In the genomic region with DNA sequence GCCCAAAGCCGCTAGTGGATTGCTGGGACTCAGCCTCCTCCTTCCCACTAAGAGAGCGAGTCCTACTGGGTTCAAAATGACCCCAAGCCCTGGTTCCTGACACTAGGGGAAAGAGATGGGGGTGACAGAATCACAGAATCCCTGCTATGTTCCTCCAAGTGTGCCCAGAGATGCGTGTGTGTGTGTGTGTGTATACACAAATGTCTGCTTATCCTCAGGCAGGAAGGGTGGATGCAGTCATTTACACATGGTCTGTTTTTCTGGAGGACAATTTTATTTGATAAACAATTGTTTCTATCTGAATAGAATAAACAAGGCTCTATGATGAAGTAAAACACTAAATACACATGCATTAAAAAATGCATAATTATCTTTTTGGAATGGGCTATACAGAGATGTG, we compare ENCODE assay signal across 9 cellular contexts. TPM values are rescaled to one million over a fixed set of nuclear protein-coding genes. Genes with fewer than 3 reads are reported as not detected.
DNase-seq lines count a peak whose midpoint lies in the region; ATAC-seq, FAIRE-seq and TF ChIP-seq lines count a peak whose summit lies in the region.
"Had no signal": no experiment of that assay in that cellular context is flagged by ENCODE, and none has a peak within 500 bp of the region (broad histone marks: within the 10 kb centered on the region; RNA-seq: fewer than 3 reads in every experiment).

No MANE protein-coding gene starts in this region.

- FAIRE-seq in HTR-8/SVneo (lab: Jason Lieb, UNC) = no peak

- H3K9me3 ChIP-seq in left ventricle myocardium inferior (replicated peaks) (no peaks in the 10 kb centered on the region), adipocyte (ENCODE audit: control insufficient read depth, low read length) (no peaks in the 10 kb centered on the region), mucosa of rectum (ENCODE audit: control insufficient read depth in 2 of 2, low read length in 2 of 2) (no peaks in the 10 kb centered on the region), WERI-Rb-1 (ENCODE audit: severe bottlenecking) (no peaks in the 10 kb centered on the region)

- H3K4me1 ChIP-seq in left ventricle myocardium inferior (peaks cover 90% of the 10 kb centered on the region), adipocyte (ENCODE audit: control insufficient read depth, insufficient read depth, low read length) (peaks cover 52% of the 10 kb centered on the region), mucosa of rectum (ENCODE audit: control insufficient read depth in 2 of 2, insufficient read depth in 2 of 2, low read length in 2 of 2) (peaks cover 20 to 29% of the 10 kb centered on the region in 2 donors), urinary bladder (ENCODE audit: insufficient read depth) (no peaks in the 10 kb centered on the region)

- H3K27ac ChIP-seq in left ventricle myocardium inferior (replicated peaks) (peak overlapping the region; percentile 92), mucosa of rectum (ENCODE audit: low read depth in 2 of 2, low read length in 2 of 2) (peak overlapping the region; percentile 59 to 74), urinary bladder (ENCODE audit: low read depth) (peak overlapping the region; percentile 25), WERI-Rb-1 (no peak overlapping the region)

- ATAC-seq in activated CD4-positive, CD25-positive, alpha-beta regulatory T cell treated with anti-CD3 and anti-CD28 coated beads, Interleukin-2, amount 50 U/mL, for 24 hours = no peak

- H3K27me3 ChIP-seq in left ventricle myocardium inferior (ENCODE audit: low read depth) = peaks cover 27% of the 10 kb centered on the region
- H3K27me3 ChIP-seq in adipocyte (replicated peaks; ENCODE audit: control insufficient read depth, insufficient read depth, low read length) = no peaks in the 10 kb centered on the region
- peaks cover 5 to 7% of the 10 kb centered on the region in 2 donors for H3K27me3 ChIP-seq in mucosa of rectum (ENCODE audit: control insufficient read depth in 2 of 2, insufficient read depth in 2 of 2, low read length in 2 of 2)
- peaks cover 9% of the 10 kb centered on the region for H3K27me3 ChIP-seq in WERI-Rb-1 (ENCODE audit: insufficient read depth, low read depth, severe bottlenecking)

- 80% methylated on average over 3 of the region's 3 CpGs for WGBS in urinary bladder

- H3K4me3 ChIP-seq in left ventricle myocardium inferior (peak overlapping the region; percentile 89), adipocyte (ENCODE audit: low read length) (no peak overlapping the region), mucosa of rectum (ENCODE audit: low read length in 2 of 2) (peak overlapping the region in 1 of 2 donors; percentile 9), urinary bladder (ENCODE audit: low read depth, low read length) (no peak overlapping the region), WERI-Rb-1 (ENCODE audit: low read depth, low read length) (no peak overlapping the region)

- intact Hi-C loops in left ventricle myocardium inferior (cut with micrococcal nuclease) = no loop called here
- intact Hi-C loops in cardiac septum (cut with DNase I) = no loop called here

- DNase-seq in left ventricle myocardium inferior = no peak
- DNase-seq in cardiac septum (ENCODE audit: low spot score) = no peak
- no peak for DNase-seq in adipocyte (ENCODE audit: low read depth)
- DNase-seq in WERI-Rb-1 = no peak
- DNase-seq in HTR-8/SVneo (ENCODE audit: insufficient read length, low spot score) = no peak
- DNase-seq: activated naive CD4-positive, alpha-beta T cell had no signal

- H3K9ac ChIP-seq in adipocyte (ENCODE audit: low read length) = peak overlapping the region; percentile 17
- H3K9ac ChIP-seq in mucosa of rectum (ENCODE audit: low read depth in 1 of 2, low read length in 2 of 2) = peak overlapping the region; percentile 5 to 8

- no peak for TF ChIP-seq CTCF in left ventricle myocardium inferior (IDR thresholded peaks at IDR 0.05; ENCODE audit: borderline replicate concordance)
- no peak for TF ChIP-seq CTCF in WERI-Rb-1 (IDR thresholded peaks at IDR 0.05; ENCODE audit: low read depth, low read length)

- peaks cover 2% of the 10 kb centered on the region for H3K36me3 ChIP-seq in left ventricle myocardium inferior
- H3K36me3 ChIP-seq in adipocyte (ENCODE audit: control insufficient read depth, insufficient read depth, low read length, severe bottlenecking) = peaks cover 4% of the 10 kb centered on the region
- no peaks in the 10 kb centered on the region for H3K36me3 ChIP-seq in mucosa of rectum (ENCODE audit: control insufficient read depth in 2 of 2, insufficient read depth in 2 of 2, low read length in 2 of 2)
- no peaks in the 10 kb centered on the region for H3K36me3 ChIP-seq in urinary bladder (ENCODE audit: insufficient read depth)
- no peaks in the 10 kb centered on the region for H3K36me3 ChIP-seq in WERI-Rb-1

RNA-seq across cellular contexts. Expression of gene PLAU, which starts 1.2 kb away (rescaled TPM):
- total RNA-seq in left ventricle myocardium inferior (4.9 TPM), cardiac septum (15.3 TPM), urinary bladder (9.5 TPM)
- 10.0 TPM for polyA plus RNA-seq in urinary bladder

RNA-seq across cellular contexts. Expression of gene CAMK2G, which starts 35.4 kb away (rescaled TPM):
- 12.5 TPM for total RNA-seq in left ventricle myocardium inferior
- total RNA-seq in cardiac septum = 12.7 TPM
- total RNA-seq in urinary bladder = 40.3 TPM
- polyA plus RNA-seq in urinary bladder = 115 TPM
